In genomic region chr16:57141822-57142631, GRCh38 we compare ENCODE assay signal across 10 cellular contexts. TPM values are rescaled to one million over a fixed set of nuclear protein-coding genes. Genes with fewer than 3 reads are reported as not detected.
DNase-seq lines count a peak whose midpoint lies in the region; ATAC-seq and TF ChIP-seq lines count a peak whose summit lies in the region.
"Had no signal": no experiment of that assay in that cellular context is flagged by ENCODE, and none has a peak within 500 bp of the region (broad histone marks: within the 10 kb centered on the region; RNA-seq: fewer than 3 reads in every experiment).

No MANE protein-coding gene starts in this region.

- peak; percentile 75 for ATAC-seq in GM19463 (IDR thresholded peaks at IDR 0.05; ENCODE audit: unreplicated experiment)
- ATAC-seq in WTC11: no peak
- ATAC-seq in HG03565 (IDR thresholded peaks at IDR 0.05; ENCODE audit: unreplicated experiment): no peak
- ATAC-seq in GM18868 (IDR thresholded peaks at IDR 0.05; ENCODE audit: unreplicated experiment): no peak

- H3K27ac Mint-ChIP-seq in WTC11: peak overlapping the region; percentile 71

- H3K27ac ChIP-seq in A673 (ENCODE audit: low read depth, low read length, poor library complexity, severe bottlenecking): peak overlapping the region; percentile 69

- no peaks in the 10 kb centered on the region for H3K27me3 ChIP-seq in A673 (replicated peaks; ENCODE audit: insufficient read depth, low read depth, low read length, poor library complexity)

- POLR2A ChIA-PET in A673 (lab: Charles Lee; ENCODE audit: low non-redundant PET): no interaction called here
- POLR2A ChIA-PET in WTC11 (lab: Charles Lee): no interaction called here

- no peaks in the 10 kb centered on the region for H3K27me3 Mint-ChIP-seq in WTC11 (ENCODE audit: low read depth)

- no peak overlapping the region for H3K4me3 ChIP-seq in A673 (ENCODE audit: low read depth, low read length, poor library complexity, severe bottlenecking)

- H3K4me1 ChIP-seq in A673 (ENCODE audit: insufficient read depth, low read length, poor library complexity, severe bottlenecking): peaks cover 37% of the 10 kb centered on the region

- intact Hi-C loops in A673 (cut with micrococcal nuclease; ENCODE audit: unreplicated experiment): no loop called here

- TF ChIP-seq CTCF in A673 (conservative IDR thresholded peaks at IDR 0.05; ENCODE audit: low read depth, low read length): no peak
- no peak for TF ChIP-seq CTCF in WTC11 (IDR thresholded peaks at IDR 0.05)

- CTCF ChIA-PET in A673 (lab: Charles Lee) (no interaction called here), WTC11 (lab: Charles Lee) (interaction anchor here (1.0 kb wide), 1 partner anchor 58 kb away, joined by 4 read pairs; no protein-coding TSS in a partner anchor)

- no peaks in the 10 kb centered on the region for H3K36me3 Mint-ChIP-seq in WTC11

- peak; percentile 81 for DNase-seq in A673 (ENCODE audit: low spot score)
- no peak for DNase-seq in WTC11 (ENCODE audit: low spot score)
- DNase-seq in germinal center (ENCODE audit: low spot score): peak; percentile 46
- no peak for DNase-seq in cerebellar cortex (ENCODE audit: low spot score)
- DNase-seq in occipital lobe (lab: John Stamatoyannopoulos, UW): no peak
- DNase-seq: mesenchymal stem cell, NCI-H1417 had no signal

- no TSS peak for BruUV-seq in A673 (replicated peaks; lab: Mats Ljungman, UMichigan)

- no peaks in the 10 kb centered on the region for H3K9me3 Mint-ChIP-seq in WTC11

- no peaks in the 10 kb centered on the region for H3K9me3 ChIP-seq in A673 (ENCODE audit: low read depth, low read length, poor library complexity, severe bottlenecking)

- no peaks in the 10 kb centered on the region for H3K36me3 ChIP-seq in A673 (ENCODE audit: insufficient read depth, low read length, poor library complexity, severe bottlenecking)

- no peak overlapping the region for H3K4me3 Mint-ChIP-seq in WTC11

- H3K4me1 Mint-ChIP-seq in WTC11: peaks cover 24% of the 10 kb centered on the region

TF ChIP-seq in WTC11, 78 proteins besides CTCF, POLR2A, EP300 and RAD21:
- TF ChIP-seq NFE2L1 (CRISPR knock-in tag; IDR thresholded peaks at IDR 0.05): no peak
- no peak for TF ChIP-seq ZNF396 (CRISPR knock-in tag; IDR thresholded peaks at IDR 0.05; ENCODE audit: borderline replicate concordance)
- no peak for TF ChIP-seq ZMAT4 (CRISPR knock-in tag; IDR thresholded peaks at IDR 0.05)
- TF ChIP-seq SP1 (CRISPR knock-in tag; conservative IDR thresholded peaks at IDR 0.05): no peak
- no peak for TF ChIP-seq ZBTB21 (CRISPR knock-in tag; IDR thresholded peaks at IDR 0.05; ENCODE audit: borderline replicate concordance)
- no peak for TF ChIP-seq NFYB (CRISPR knock-in tag; conservative IDR thresholded peaks at IDR 0.05; ENCODE audit: low read depth)
- no peak for TF ChIP-seq NR1H2 (CRISPR knock-in tag; IDR thresholded peaks at IDR 0.05)
- no peak for TF ChIP-seq TEAD1 (CRISPR knock-in tag; IDR thresholded peaks at IDR 0.05)
- no peak for TF ChIP-seq AFF4 (CRISPR knock-in tag; IDR thresholded peaks at IDR 0.05; ENCODE audit: borderline replicate concordance)
- TF ChIP-seq ZNF232 (CRISPR knock-in tag; IDR thresholded peaks at IDR 0.05): no peak

RNA-seq across cellular contexts. Expression of gene PSME3IP1, which starts 43.8 kb away (rescaled TPM):
- total RNA-seq in A673 (2021) (128 and 133 TPM in 2 replicates), WTC11 (2021) (102 to 107 TPM (median 104 TPM) in 3 replicates), occipital lobe (104 TPM)

RNA-seq across cellular contexts. Expression of gene RSPRY1, which starts 44.1 kb away (rescaled TPM):
- total RNA-seq in A673 (2021) (45.6 and 47.6 TPM in 2 replicates), WTC11 (2021) (22.7 to 28.5 TPM (median 26.8 TPM) in 3 replicates), occipital lobe (75.5 TPM)

RNA-seq across cellular contexts. Expression of gene CPNE2, which starts 49.6 kb away (rescaled TPM):
- 38.1 and 43.6 TPM in 2 replicates for total RNA-seq in A673 (2021)
- total RNA-seq in WTC11 (2021): 14.0 to 17.9 TPM (median 16.7 TPM) in 3 replicates
- 40.6 TPM for total RNA-seq in occipital lobe

Comparison
In these comparisons a context has a peak if more than half of its experiments do, and no peak if none do; other contexts are left out.
1. DNase-seq: peak in A673 (single experiment) and germinal center (single experiment); none in WTC11 (single experiment), cerebellar cortex (single experiment) and occipital lobe (single experiment).